Comparison of ENCODE assay signal across 1 cellular context in the genomic region with DNA sequence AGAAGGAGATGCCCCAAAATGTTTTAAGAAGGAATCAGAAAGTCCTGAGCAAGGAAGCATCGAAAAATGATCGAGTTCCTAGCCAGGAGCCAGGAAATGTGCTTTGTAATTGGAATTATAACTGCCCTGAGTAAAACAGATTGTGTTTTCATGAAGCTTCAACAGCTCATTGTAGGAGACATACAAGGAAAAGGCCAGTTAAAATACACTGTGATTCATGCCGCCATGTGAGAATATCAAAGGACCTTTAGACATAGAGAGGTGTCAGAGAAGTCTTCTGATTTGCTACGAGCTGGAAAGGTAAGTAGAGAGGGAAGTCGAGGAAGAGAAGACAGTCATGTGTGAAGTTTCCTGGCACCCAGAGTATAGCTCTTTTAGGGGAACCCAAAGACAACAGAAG.
TF ChIP-seq lines count a peak whose summit lies in the region.

No MANE protein-coding gene starts in this region.

TF ChIP-seq in IMR-90, 13 proteins besides CTCF, POLR2A, EP300 and RAD21:
- TF ChIP-seq CEBPB (IDR thresholded peaks at IDR 0.05; ENCODE audit: low read depth, low read length) (no peak), BHLHE40 (IDR thresholded peaks at IDR 0.05; ENCODE audit: low read depth, low read length) (no peak), SMC3 (IDR thresholded peaks at IDR 0.05; ENCODE audit: low read depth, low read length) (no peak), MXI1 (IDR thresholded peaks at IDR 0.05; ENCODE audit: borderline replicate concordance, low read depth, low read length) (no peak), FOS (IDR thresholded peaks at IDR 0.05; ENCODE audit: low read depth, low read length) (no peak), CHD1 (IDR thresholded peaks at IDR 0.05; ENCODE audit: low read depth, low read length) (no peak), USF2 (IDR thresholded peaks at IDR 0.05; ENCODE audit: low read depth, low read length) (no peak), RFX5 (IDR thresholded peaks at IDR 0.05; ENCODE audit: low read depth, low read length) (no peak), MAZ (IDR thresholded peaks at IDR 0.05; ENCODE audit: borderline replicate concordance, low read depth, low read length) (no peak), MAFK (IDR thresholded peaks at IDR 0.05; ENCODE audit: low read depth, low read length) (no peak), NFE2L2 (IDR thresholded peaks at IDR 0.05; ENCODE audit: low read depth, low read length) (no peak)
- TF ChIP-seq, protein P1, sequence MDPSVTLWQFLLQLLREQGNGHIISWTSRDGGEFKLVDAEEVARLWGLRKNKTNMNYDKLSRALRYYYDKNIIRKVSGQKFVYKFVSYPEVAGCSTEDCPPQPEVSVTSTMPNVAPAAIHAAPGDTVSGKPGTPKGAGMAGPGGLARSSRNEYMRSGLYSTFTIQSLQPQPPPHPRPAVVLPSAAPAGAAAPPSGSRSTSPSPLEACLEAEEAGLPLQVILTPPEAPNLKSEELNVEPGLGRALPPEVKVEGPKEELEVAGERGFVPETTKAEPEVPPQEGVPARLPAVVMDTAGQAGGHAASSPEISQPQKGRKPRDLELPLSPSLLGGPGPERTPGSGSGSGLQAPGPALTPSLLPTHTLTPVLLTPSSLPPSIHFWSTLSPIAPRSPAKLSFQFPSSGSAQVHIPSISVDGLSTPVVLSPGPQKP (IDR thresholded peaks at IDR 0.05; ENCODE audit: borderline replicate concordance, low read depth, low read length) = no peak
